In the genomic region with DNA sequence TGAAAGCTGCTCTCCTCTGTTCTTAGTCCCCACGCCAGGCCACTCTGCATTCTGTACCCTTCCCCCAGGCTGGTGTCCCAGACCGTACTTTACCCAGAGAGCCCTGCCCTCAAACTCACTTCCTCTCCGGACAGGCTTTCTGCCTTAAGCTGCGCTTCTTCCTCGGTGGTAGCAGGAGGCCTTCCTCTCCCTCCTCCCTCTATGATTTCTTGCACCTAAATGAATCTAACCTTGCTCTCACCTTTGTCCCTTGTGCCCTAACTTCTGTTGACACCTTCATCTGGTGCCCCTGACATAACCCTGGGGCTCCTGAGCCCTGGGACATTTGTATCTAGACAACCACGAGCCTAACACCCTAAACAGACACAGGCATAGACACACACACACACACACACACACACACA, we compare ENCODE assay signal across 10 cellular contexts. TPM values are rescaled to one million over a fixed set of nuclear protein-coding genes. Genes with fewer than 3 reads are reported as not detected.
DNase-seq lines count a peak whose midpoint lies in the region; ATAC-seq and TF ChIP-seq lines count a peak whose summit lies in the region.
"Had no signal": no experiment of that assay in that cellular context is flagged by ENCODE, and none has a peak within 500 bp of the region (broad histone marks: within the 10 kb centered on the region; RNA-seq: fewer than 3 reads in every experiment).

No MANE protein-coding gene starts in this region.

- no peaks in the 10 kb centered on the region for H3K36me3 ChIP-seq in vagina
- no peaks in the 10 kb centered on the region for H3K36me3 ChIP-seq in Caco-2 (ENCODE audit: control insufficient read depth, insufficient read depth, low read length)

- no peaks in the 10 kb centered on the region for H3K27me3 Mint-ChIP-seq in stimulated activated naive CD8-positive, alpha-beta T cell treated with anti-CD3 and anti-CD28 coated beads, Interleukin-15, Interleukin-2, amounts not matched to agents 100 ng/mL and 50 ng/mL, for 24 hours
- H3K27me3 Mint-ChIP-seq in T-helper 2 cell treated with Interferon-gamma antibody and Interleukin-4, amounts not matched to agents 5 μg/mL and 100 μg/mL, for 36 hours (ENCODE audit: low read depth) = no peaks in the 10 kb centered on the region
- H3K27me3 Mint-ChIP-seq in Caco-2 (ENCODE audit: insufficient read depth, unreplicated experiment) = peaks cover 30% of the 10 kb centered on the region

- H3K9me3 ChIP-seq in vagina (no peaks in the 10 kb centered on the region), Caco-2 (0 out of 2 replicates have a peak, but pooled peaks cover 3% of the 10 kb centered on the region)

- H3K4me3 ChIP-seq in vagina = no peak overlapping the region
- H3K4me3 ChIP-seq in Caco-2 (ENCODE audit: low read depth, low read length) = no peak overlapping the region

- POLR2A ChIA-PET in Caco-2 (lab: Charles Lee) = no interaction called here

- peaks cover 18% of the 10 kb centered on the region for H3K36me3 Mint-ChIP-seq in stimulated activated naive CD8-positive, alpha-beta T cell treated with anti-CD3 and anti-CD28 coated beads, Interleukin-15, Interleukin-2, amounts not matched to agents 100 ng/mL and 50 ng/mL, for 24 hours (ENCODE audit: low read depth)
- peaks cover 17% of the 10 kb centered on the region for H3K36me3 Mint-ChIP-seq in T-helper 2 cell treated with Interferon-gamma antibody and Interleukin-4, amounts not matched to agents 5 μg/mL and 100 μg/mL, for 36 hours (ENCODE audit: low read depth)
- H3K36me3 Mint-ChIP-seq in Caco-2 (ENCODE audit: insufficient read depth, unreplicated experiment) = no peaks in the 10 kb centered on the region

- CTCF ChIA-PET in Caco-2 (lab: Charles Lee) = no interaction called here

- TF ChIP-seq CTCF in vagina (IDR thresholded peaks at IDR 0.05) (no peak), Caco-2 (IDR thresholded peaks at IDR 0.05; ENCODE audit: insufficient read depth in 1 of 2, low read depth in 1 of 2, low read length in 1 of 2, severe bottlenecking in 1 of 2, unreplicated experiment in 1 of 2) (no peak)

- H3K4me1 Mint-ChIP-seq in stimulated activated naive CD8-positive, alpha-beta T cell treated with anti-CD3 and anti-CD28 coated beads, Interleukin-15, Interleukin-2, amounts not matched to agents 100 ng/mL and 50 ng/mL, for 24 hours (ENCODE audit: low read depth) = peaks cover 77% of the 10 kb centered on the region
- H3K4me1 Mint-ChIP-seq in T-helper 2 cell treated with Interferon-gamma antibody and Interleukin-4, amounts not matched to agents 5 μg/mL and 100 μg/mL, for 36 hours (ENCODE audit: low read depth) = peaks cover 63% of the 10 kb centered on the region
- H3K4me1 Mint-ChIP-seq in Caco-2 (ENCODE audit: low read depth, unreplicated experiment) = no peaks in the 10 kb centered on the region

- no peak for TF ChIP-seq POLR2A in vagina (IDR thresholded peaks at IDR 0.05)

- BruUV-seq in Caco-2 (replicated peaks; lab: Mats Ljungman, UMichigan) = no TSS peak

- no peak for ATAC-seq in stimulated activated naive CD8-positive, alpha-beta T cell treated with anti-CD3 and anti-CD28 coated beads, Interleukin-15, Interleukin-2, amounts not matched to agents 100 U/mL and 50 U/mL, for 24 hours
- peak; percentile 55 to 82 for ATAC-seq in left cardiac atrium

- no peaks in the 10 kb centered on the region for H3K27me3 ChIP-seq in vagina
- no peaks in the 10 kb centered on the region for H3K27me3 ChIP-seq in Caco-2 (replicated peaks; ENCODE audit: control insufficient read depth, insufficient read depth, low read length)

- no peak for DNase-seq in stimulated activated naive CD8-positive, alpha-beta T cell treated with anti-CD3 and anti-CD28 coated beads, Interleukin-15, Interleukin-2, amounts not matched to agents 100 U/mL and 50 U/mL, for 24 hours
- no peak for DNase-seq in T-helper 2 cell treated with Interferon-gamma antibody and Interleukin-4, amounts not matched to agents 5 μg/mL and 100 μg/mL, for 36 hours (ENCODE audit: low spot score)
- DNase-seq in left cardiac atrium (no peak), vagina (ENCODE audit: extremely low spot score in 2 of 2) (no peak), NCI-H187 treated with DMSO at 0.1 percent for 48 hours (lab: John Stamatoyannopoulos, UW) (no peak), NCI-H345 treated with DMSO at 0.1 percent for 48 hours (lab: John Stamatoyannopoulos, UW; ENCODE audit: unreplicated experiment) (no peak), Caco-2 (no peak)
- DNase-seq: NCI-H2029 treated with DMSO at 0.1 percent for 48 hours had no signal

- H3K4me1 ChIP-seq in vagina = no peaks in the 10 kb centered on the region
- H3K4me1 ChIP-seq in Caco-2 = peaks cover 7% of the 10 kb centered on the region; the same call in 1 of the 2 replicates

- H3K4me3 Mint-ChIP-seq in stimulated activated naive CD8-positive, alpha-beta T cell treated with anti-CD3 and anti-CD28 coated beads, Interleukin-15, Interleukin-2, amounts not matched to agents 100 ng/mL and 50 ng/mL, for 24 hours = peak overlapping the region; percentile 85
- H3K4me3 Mint-ChIP-seq in T-helper 2 cell treated with Interferon-gamma antibody and Interleukin-4, amounts not matched to agents 5 μg/mL and 100 μg/mL, for 36 hours = peak overlapping the region; percentile 89
- no peak overlapping the region for H3K4me3 Mint-ChIP-seq in Caco-2 (ENCODE audit: unreplicated experiment)

- intact Hi-C loops in left cardiac atrium (cut with DNase I) (no loop called here), vagina (cut with DNase I) (no loop called here), Caco-2 (cut with micrococcal nuclease; ENCODE audit: unreplicated experiment) (no loop called here)

- H3K27ac ChIP-seq in vagina = peak overlapping the region; percentile 39
- H3K27ac ChIP-seq: epithelial cell of prostate had no signal

- H3K9me3 Mint-ChIP-seq in stimulated activated naive CD8-positive, alpha-beta T cell treated with anti-CD3 and anti-CD28 coated beads, Interleukin-15, Interleukin-2, amounts not matched to agents 100 ng/mL and 50 ng/mL, for 24 hours = no peaks in the 10 kb centered on the region
- no peaks in the 10 kb centered on the region for H3K9me3 Mint-ChIP-seq in T-helper 2 cell treated with Interferon-gamma antibody and Interleukin-4, amounts not matched to agents 5 μg/mL and 100 μg/mL, for 36 hours
- no peaks in the 10 kb centered on the region for H3K9me3 Mint-ChIP-seq in Caco-2 (ENCODE audit: unreplicated experiment)

- peak overlapping the region; percentile 99 for H3K27ac Mint-ChIP-seq in stimulated activated naive CD8-positive, alpha-beta T cell treated with anti-CD3 and anti-CD28 coated beads, Interleukin-15, Interleukin-2, amounts not matched to agents 100 ng/mL and 50 ng/mL, for 24 hours
- peak overlapping the region; percentile 96 for H3K27ac Mint-ChIP-seq in T-helper 2 cell treated with Interferon-gamma antibody and Interleukin-4, amounts not matched to agents 5 μg/mL and 100 μg/mL, for 36 hours
- H3K27ac Mint-ChIP-seq in Caco-2 (ENCODE audit: unreplicated experiment) = no peak overlapping the region

RNA-seq across cellular contexts. Expression of a gene that starts 29.6 kb away (rescaled TPM):
- total RNA-seq in left cardiac atrium = 1 to 10 TPM in 1 of 2 donors, under 1 TPM in 1; 0.89 to 1.2 TPM
- not detected for total RNA-seq in vagina
- total RNA-seq in Caco-2 (2022) = not detected in 2 replicates
